In the genomic region with DNA sequence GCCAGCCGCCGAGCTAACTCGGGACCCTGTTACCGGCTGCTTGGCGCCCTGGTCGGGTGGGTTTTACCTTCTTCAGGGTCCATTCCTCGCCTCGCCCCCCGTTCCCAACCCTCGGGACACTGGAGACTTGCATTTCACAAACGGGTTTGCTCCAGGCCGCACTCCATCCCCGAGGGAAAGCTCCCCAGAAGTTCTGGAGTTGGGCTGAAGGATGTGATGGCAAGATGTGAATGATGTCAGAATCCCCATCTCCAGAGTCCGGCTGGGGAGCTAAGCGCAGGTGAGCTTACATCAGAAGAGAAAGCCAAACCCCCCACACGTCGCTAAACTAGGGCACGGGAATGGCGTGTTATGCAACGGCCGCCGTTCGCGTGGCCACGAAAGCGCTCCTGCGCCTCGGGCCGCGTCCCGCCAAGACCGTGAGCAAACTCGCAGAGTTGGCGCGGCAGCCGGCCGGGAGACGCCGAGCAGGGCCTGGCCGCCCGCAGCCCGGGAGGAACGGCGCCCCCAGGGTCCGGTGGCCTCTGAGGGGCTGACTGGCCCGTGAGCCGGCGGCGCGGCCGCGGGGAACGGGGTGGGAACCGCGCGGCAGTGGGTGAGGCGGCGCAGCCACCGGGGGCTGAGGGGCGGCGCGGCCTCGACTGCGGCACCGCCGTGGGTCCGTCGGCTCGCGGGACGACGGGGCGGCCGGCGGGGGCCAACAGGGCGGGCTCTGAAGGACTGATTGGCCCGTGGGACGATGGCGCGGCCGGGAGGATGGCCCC, we compare ENCODE assay signal across 8 cellular contexts. TPM values are rescaled to one million over a fixed set of nuclear protein-coding genes. Genes with fewer than 3 reads are reported as not detected.
DNase-seq lines count a peak whose midpoint lies in the region; FAIRE-seq and TF ChIP-seq lines count a peak whose summit lies in the region.

No MANE protein-coding gene starts in this region.

- H3K9me3 ChIP-seq in HAP-1 (no peaks in the 10 kb centered on the region), Peyer's patch (no peaks in the 10 kb centered on the region), mononuclear cell (ENCODE audit: low read depth, low read length) (no peaks in the 10 kb centered on the region)
- no peaks in the 10 kb centered on the region for H3K9me3 ChIP-seq in effector memory CD4-positive, alpha-beta T cell (ENCODE audit: control insufficient read depth, low read length)

- DNase-seq in GDM1 (lab: John Stamatoyannopoulos, UW) (peak; percentile 44), HAP-1 (ENCODE audit: low spot score in 2 of 2) (peak; percentile 19 to 44), Peyer's patch (peak in 1 of 3 donors; percentile 55), urothelium cell line (ENCODE audit: low spot score) (peak; percentile 25), NCI-H1694 (lab: John Stamatoyannopoulos, UW) (no peak)
- DNase-seq in effector memory CD4-positive, alpha-beta T cell, result no peak
- no peak for DNase-seq in stimulated activated CD4-positive, alpha-beta T cell treated with anti-CD3 and anti-CD28 coated beads, Interleukin-1b, Interleukin-23, amount 100 ng/mL, for 48 hours

- H3K27me3 ChIP-seq in HAP-1 (ENCODE audit: low read depth) (no peaks in the 10 kb centered on the region), Peyer's patch (no peaks in the 10 kb centered on the region), mononuclear cell (ENCODE audit: insufficient read depth, low read length) (no peaks in the 10 kb centered on the region)
- H3K27me3 ChIP-seq in effector memory CD4-positive, alpha-beta T cell (replicated peaks; ENCODE audit: control insufficient read depth, insufficient read depth, low read length, poor library complexity, severe bottlenecking), result peaks cover 16% of the 10 kb centered on the region

- no peak for TF ChIP-seq CTCF in Peyer's patch (IDR thresholded peaks at IDR 0.05)

- H3K4me3 ChIP-seq in HAP-1 (peak overlapping the region; percentile 81), Peyer's patch (peak overlapping the region; percentile 69 to 95 (median 89)), mononuclear cell (ENCODE audit: low read length) (peak overlapping the region; percentile 81)
- peak overlapping the region; percentile 86 for H3K4me3 ChIP-seq in effector memory CD4-positive, alpha-beta T cell (ENCODE audit: insufficient read depth, low read depth, low read length, poor library complexity, severe bottlenecking)

- in situ Hi-C loops in HAP-1 (cut with MboI; ENCODE audit: low sequenced_read_pairs), result no loop called here

- H3K4me1 ChIP-seq in HAP-1, result peaks cover 12% of the 10 kb centered on the region
- H3K4me1 ChIP-seq in Peyer's patch, result peaks cover 0 to 21% (median 5%) of the 10 kb centered on the region in 4 donors
- H3K4me1 ChIP-seq in effector memory CD4-positive, alpha-beta T cell (ENCODE audit: control insufficient read depth, insufficient read depth, low read length, poor library complexity, severe bottlenecking), result no peaks in the 10 kb centered on the region
- H3K4me1 ChIP-seq in mononuclear cell (ENCODE audit: insufficient read depth, low read length), result peaks cover 19% of the 10 kb centered on the region

- no peak for TF ChIP-seq POLR2A in Peyer's patch (IDR thresholded peaks at IDR 0.05)

- peaks cover 11% of the 10 kb centered on the region for H3K36me3 ChIP-seq in HAP-1 (replicated peaks)
- no peaks in the 10 kb centered on the region for H3K36me3 ChIP-seq in Peyer's patch
- H3K36me3 ChIP-seq in effector memory CD4-positive, alpha-beta T cell (ENCODE audit: control insufficient read depth, insufficient read depth, low read length), result no peaks in the 10 kb centered on the region

- peak overlapping the region; percentile 87 to 100 (median 95) for H3K27ac ChIP-seq in Peyer's patch
- no peak overlapping the region for H3K27ac ChIP-seq in effector memory CD4-positive, alpha-beta T cell (ENCODE audit: insufficient read depth, low read length, poor library complexity, severe bottlenecking)

- FAIRE-seq in urothelium cell line (lab: Jason Lieb, UNC), result no peak

RNA-seq across cellular contexts. Expression of a gene that starts 1.1 kb away (rescaled TPM):
- total RNA-seq in Peyer's patch, result 1 to 10 TPM; 3.7 to 9.9 (median 6.5) TPM
- total RNA-seq in mononuclear cell, result 15.0 TPM

Comparison
In these comparisons a context has a peak if more than half of its experiments do, and no peak if none do; other contexts are left out.
1. DNase-seq: peak in GDM1 (single experiment), HAP-1 (2 of 2) and urothelium cell line (single experiment); none in effector memory CD4-positive, alpha-beta T cell (0 of 3), stimulated activated CD4-positive, alpha-beta T cell treated with anti-CD3 and anti-CD28 coated beads, Interleukin-1b, Interleukin-23, amount 100 ng/mL, for 48 hours (single experiment) and NCI-H1694 (single experiment).
2. Peak in every context shown above with its lines, with median percentiles within 50 percentile points of each other: H3K4me3 ChIP-seq.